Comparison of ENCODE assay signal across 12 cellular contexts in genomic region chr12:27272375-27273028, GRCh38. TPM values are rescaled to one million over a fixed set of nuclear protein-coding genes. Genes with fewer than 3 reads are reported as not detected.
A peak's percentile ranks its signal among the peaks of the same experiment; 100 is the strongest.
DNase-seq lines count a peak whose midpoint lies in the region; ATAC-seq and TF ChIP-seq lines count a peak whose summit lies in the region.
"Had no signal": no experiment of that assay in that cellular context is flagged by ENCODE, and none has a peak within 500 bp of the region (broad histone marks: within the 10 kb centered on the region; RNA-seq: fewer than 3 reads in every experiment).

No MANE protein-coding gene starts in this region.

- TF ChIP-seq CTCF in ascending aorta (IDR thresholded peaks at IDR 0.05), result no peak
- TF ChIP-seq CTCF in right lobe of liver (IDR thresholded peaks at IDR 0.05), result no peak
- no peak for TF ChIP-seq CTCF in uterus (IDR thresholded peaks at IDR 0.05)
- TF ChIP-seq CTCF in left lung (IDR thresholded peaks at IDR 0.05), result no peak

- TF ChIP-seq POLR2A in right lobe of liver (IDR thresholded peaks at IDR 0.05) (no peak), uterus (IDR thresholded peaks at IDR 0.05) (no peak)

- ATAC-seq in right lobe of liver (peak; percentile 86 to 93 (median 87)), left lung (no peak)
- ATAC-seq: T-cell had no signal

- H3K9me3 ChIP-seq in ascending aorta, result no peaks in the 10 kb centered on the region
- H3K9me3 ChIP-seq in right lobe of liver, result no peaks in the 10 kb centered on the region
- H3K9me3 ChIP-seq in uterus, result no peaks in the 10 kb centered on the region
- H3K9me3 ChIP-seq in left lung, result no peaks in the 10 kb centered on the region

- H3K4me1 ChIP-seq in ascending aorta (peaks cover 25 to 63% of the 10 kb centered on the region in 2 donors), right lobe of liver (peaks cover 0 to 26% (median 8%) of the 10 kb centered on the region in 4 donors), uterus (peaks cover 0 to 11% of the 10 kb centered on the region in 2 donors), left lung (peaks cover 10 to 13% of the 10 kb centered on the region in 2 donors)

- H3K27ac ChIP-seq in ascending aorta (peak overlapping the region; percentile 57 to 79), right lobe of liver (peak overlapping the region; percentile 45 to 76 (median 75)), uterus (peak overlapping the region; percentile 77 to 87), left lung (peak overlapping the region in 1 of 2 donors; percentile 25)

- H3K27me3 ChIP-seq in ascending aorta, result no peaks in the 10 kb centered on the region
- H3K27me3 ChIP-seq in right lobe of liver, result no peaks in the 10 kb centered on the region
- H3K27me3 ChIP-seq in uterus, result no peaks in the 10 kb centered on the region
- no peaks in the 10 kb centered on the region for H3K27me3 ChIP-seq in left lung

- H3K36me3 ChIP-seq in ascending aorta (peaks cover 4 to 13% of the 10 kb centered on the region in 2 donors), right lobe of liver (no peaks in the 10 kb centered on the region), uterus (no peaks in the 10 kb centered on the region), left lung (no peaks in the 10 kb centered on the region)

- DNase-seq in NCI-H2029 treated with DMSO at 0.1 percent for 48 hours (lab: John Stamatoyannopoulos, UW) (peak; percentile 5), NCI-H2029 (lab: John Stamatoyannopoulos, UW) (no peak), ascending aorta (ENCODE audit: low spot score in 2 of 2) (no peak), right lobe of liver (no peak), uterus (peak in 1 of 2 donors; percentile 45), GM19240 (ENCODE audit: insufficient read length, low spot score) (no peak), left lung (no peak), occipital lobe (lab: John Stamatoyannopoulos, UW) (no peak)
- DNase-seq: GF-D8; mammary epithelial cell; stimulated activated naive CD4-positive, alpha-beta T cell; T-cell had no signal

- 11% methylated on average over 2 of the region's 2 CpGs for WGBS in right lobe of liver (ENCODE audit: insufficient coverage, low coverage, low lambda C conversion rate, missing lambda C conversion rate)

- intact Hi-C loops in ascending aorta (cut with DNase I), result no loop called here
- intact Hi-C loops in right lobe of liver (cut with DNase I), result no loop called here
- intact Hi-C loops in uterus (cut with DNase I; ENCODE audit: low total_unique reads), result no loop called here
- intact Hi-C loops in left lung (cut with DNase I), result no loop called here

- H3K4me3 ChIP-seq in ascending aorta, result peak overlapping the region in 1 of 2 donors; percentile 21
- no peak overlapping the region for H3K4me3 ChIP-seq in right lobe of liver
- H3K4me3 ChIP-seq in uterus, result no peak overlapping the region
- H3K4me3 ChIP-seq in left lung, result no peak overlapping the region

RNA-seq across cellular contexts. Expression of gene STK38L, which starts 28.4 kb away (rescaled TPM):
- 137 TPM for total RNA-seq in ascending aorta
- 10 to 100 TPM in 1 of 6 experiments, 1 to 10 TPM in 5; 6.0 to 18.1 (median 7.3) TPM for total RNA-seq in right lobe of liver
- total RNA-seq in uterus, result 10 to 100 TPM; 26.9 to 69.3 (median 49.9) TPM
- total RNA-seq in left lung, result 10 to 100 TPM; 28.2 to 34.8 TPM
- total RNA-seq in occipital lobe, result 23.1 TPM
